In the genomic region with DNA sequence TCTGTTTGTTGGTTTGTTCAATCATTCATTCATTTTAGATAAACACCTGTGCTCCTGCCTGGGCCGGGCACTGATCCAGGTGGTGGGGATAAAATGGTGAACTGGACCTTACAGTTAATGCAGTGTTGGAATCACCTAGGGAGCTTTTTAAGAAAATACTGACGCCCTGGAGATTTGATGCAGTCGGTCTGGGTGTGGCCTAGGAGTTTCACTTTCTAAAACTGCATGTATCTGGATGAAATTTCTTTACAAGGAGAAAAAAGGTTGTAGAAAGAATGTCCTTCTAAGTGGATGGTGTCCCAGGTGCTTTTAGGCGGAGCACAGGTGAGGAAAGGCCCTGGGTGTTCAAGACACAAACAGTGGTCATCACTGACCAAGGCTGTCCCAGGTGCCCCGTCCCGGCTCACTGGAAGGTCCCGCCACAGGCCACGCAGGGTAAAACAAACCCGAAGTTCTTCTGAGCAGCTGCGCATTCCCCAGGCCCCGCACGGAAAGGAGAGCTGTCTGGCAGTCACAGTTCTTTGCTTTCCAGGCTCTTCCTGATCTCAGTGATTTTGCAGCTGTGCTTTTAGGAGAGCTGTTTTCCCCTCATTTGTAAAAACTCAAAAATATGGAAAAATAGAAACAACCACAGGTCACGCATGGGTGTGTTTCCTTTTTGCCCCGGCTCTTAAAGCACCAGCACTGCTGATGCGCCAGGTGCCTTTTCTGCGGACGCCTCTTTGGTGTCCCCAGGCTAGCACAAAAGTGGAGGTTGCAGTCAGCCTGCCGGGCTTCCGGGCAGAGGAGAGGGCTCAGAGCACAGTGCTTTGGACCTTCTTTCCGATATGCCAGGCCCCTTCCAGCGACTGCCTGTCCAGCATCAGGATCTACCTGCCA, we compare ENCODE assay signal across 8 cellular contexts.
DNase-seq lines count a peak whose midpoint lies in the region; ATAC-seq and TF ChIP-seq lines count a peak whose summit lies in the region.

No MANE protein-coding gene starts in this region.

- H3K18ac ChIP-seq in mesenchymal stem cell (ENCODE audit: low read depth in 1 of 2, low read length in 2 of 2) = peak overlapping the region in 1 of 2 experiments; percentile 46

- H3K4me2 ChIP-seq in Karpas-422 (ENCODE audit: low read depth, low read length, poor library complexity, severe bottlenecking) = peak overlapping the region; percentile 63
- peak overlapping the region; percentile 39 for H3K4me2 ChIP-seq in mesenchymal stem cell (ENCODE audit: low read length, poor library complexity, severe bottlenecking)

- peaks cover 62% of the 10 kb centered on the region; the same call in 1 of the 2 replicates for H4K20me1 ChIP-seq in Karpas-422 (ENCODE audit: insufficient read depth, low read depth, low read length)

- H3K9me3 ChIP-seq in Karpas-422 (ENCODE audit: low read length) = no peaks in the 10 kb centered on the region
- H3K9me3 ChIP-seq in mesenchymal stem cell (ENCODE audit: control insufficient read depth, low read length) = no peaks in the 10 kb centered on the region

- peak; percentile 71 for ATAC-seq in GM21447 (IDR thresholded peaks at IDR 0.05; ENCODE audit: unreplicated experiment)

- peak overlapping the region; percentile 24 for H3K27ac ChIP-seq in Karpas-422 (ENCODE audit: low read length)
- H3K27ac ChIP-seq in mesenchymal stem cell (ENCODE audit: low read length, poor library complexity, severe bottlenecking) = peak overlapping the region; percentile 61

- peaks cover 5% of the 10 kb centered on the region for H3K79me1 ChIP-seq in mesenchymal stem cell (replicated peaks; ENCODE audit: low read length, poor library complexity, severe bottlenecking)

- WGBS in mesenchymal stem cell = 93% methylated on average over 21 of the region's 21 CpGs

- H3K36me3 ChIP-seq in Karpas-422 (ENCODE audit: insufficient read depth, low read length) = no peaks in the 10 kb centered on the region
- peaks cover 0 to 7% of the 10 kb centered on the region in 2 experiments for H3K36me3 ChIP-seq in mesenchymal stem cell (ENCODE audit: control insufficient read depth in 1 of 2, insufficient read depth in 2 of 2, low read depth in 1 of 2, low read length in 2 of 2)

- DNase-seq in GM10248 (ENCODE audit: extremely low spot score) (peak; percentile 75), Karpas-422 (peak; percentile 80), mesenchymal stem cell (no peak), amygdala (lab: John Stamatoyannopoulos, UW) (no peak), HUDEP-2 (lab: John Stamatoyannopoulos, UW; ENCODE audit: unreplicated experiment in 76 of 76) (no peak), inferior parietal cortex (ENCODE audit: extremely low spot score) (no peak), midbrain (lab: John Stamatoyannopoulos, UW) (no peak)

- H3K79me2 ChIP-seq in Karpas-422 (ENCODE audit: low read length) = no peaks in the 10 kb centered on the region

- peaks cover 22% of the 10 kb centered on the region for H3K4me1 ChIP-seq in Karpas-422 (ENCODE audit: low read length)
- peaks cover 37% of the 10 kb centered on the region for H3K4me1 ChIP-seq in mesenchymal stem cell (ENCODE audit: control insufficient read depth, insufficient read depth, low read depth, low read length)

- H3K23ac ChIP-seq in mesenchymal stem cell (ENCODE audit: low read length in 2 of 2) = peak overlapping the region in 1 of 2 experiments; percentile 37

- TF ChIP-seq CTCF in GM10248 (IDR thresholded peaks at IDR 0.05; ENCODE audit: control extremely low read depth, extremely low read depth, low read depth, missing control alignments) = no peak

- no peak overlapping the region for H2AFZ ChIP-seq in Karpas-422 (ENCODE audit: low read length)
- no peak overlapping the region for H2AFZ ChIP-seq in mesenchymal stem cell (ENCODE audit: low read depth, low read length)

- H3K14ac ChIP-seq in mesenchymal stem cell (ENCODE audit: low read length in 2 of 2) = peak overlapping the region in 1 of 2 experiments; percentile 35

- H2BK12ac ChIP-seq in mesenchymal stem cell (ENCODE audit: low read length in 2 of 2) = peak overlapping the region in 1 of 2 experiments; percentile 60

- H3K27me3 ChIP-seq in Karpas-422 (ENCODE audit: low read length) (no peaks in the 10 kb centered on the region), mesenchymal stem cell (ENCODE audit: control insufficient read depth in 1 of 2, insufficient read depth in 1 of 2, low read length in 2 of 2) (no peaks in the 10 kb centered on the region)

- no peak overlapping the region for H2BK120ac ChIP-seq in mesenchymal stem cell (ENCODE audit: low read depth, low read length)

- H3K4ac ChIP-seq in mesenchymal stem cell (ENCODE audit: low read depth in 1 of 2, low read length in 2 of 2) = no peak overlapping the region

- H2AK5ac ChIP-seq in mesenchymal stem cell (ENCODE audit: low read length, severe bottlenecking) = peak overlapping the region; percentile 75

- H3K4me3 ChIP-seq in Karpas-422 (ENCODE audit: low read length) (peak overlapping the region; percentile 50; the same call in 1 of the 2 replicates), mesenchymal stem cell (ENCODE audit: insufficient read depth in 1 of 2, low read depth in 1 of 2, low read length in 2 of 2) (peak overlapping the region in 1 of 2 experiments; percentile 60)

- no peak overlapping the region for H4K8ac ChIP-seq in mesenchymal stem cell (ENCODE audit: low read length)

- H2BK15ac ChIP-seq in mesenchymal stem cell (ENCODE audit: low read depth, poor library complexity, severe bottlenecking) = no peak overlapping the region

- POLR2A ChIA-PET in GM10248 (lab: Yijun Ruan, JAX) = no interaction called here

- H3K9ac ChIP-seq in Karpas-422 (ENCODE audit: low read length) = peak overlapping the region; percentile 34
- peak overlapping the region; percentile 91 for H3K9ac ChIP-seq in mesenchymal stem cell (ENCODE audit: low read length)

- CTCF ChIA-PET in GM10248 (lab: Yijun Ruan, JAX) = interaction anchor here (1.1 to 2.2 kb wide), 5 partner anchors 10 to 163 kb away, joined by 3 to 5 read pairs (median 5); no protein-coding TSS in a partner anchor

- no peaks in the 10 kb centered on the region for H3K9me2 ChIP-seq in Karpas-422 (replicated peaks; ENCODE audit: insufficient read depth, low read length)

- H4K91ac ChIP-seq in mesenchymal stem cell (ENCODE audit: low read length) = no peak overlapping the region

- peak overlapping the region; percentile 14 for H2BK5ac ChIP-seq in mesenchymal stem cell (ENCODE audit: low read depth, low read length, poor library complexity, severe bottlenecking)

Comparison
In these comparisons a context has a peak if more than half of its experiments do, and no peak if none do; other contexts are left out.
1. DNase-seq: peak in GM10248 (single experiment) and Karpas-422 (single experiment); none in mesenchymal stem cell (single experiment), amygdala (0 of 56), HUDEP-2 (0 of 76), inferior parietal cortex (single experiment) and midbrain (single experiment).